In the genomic region with DNA sequence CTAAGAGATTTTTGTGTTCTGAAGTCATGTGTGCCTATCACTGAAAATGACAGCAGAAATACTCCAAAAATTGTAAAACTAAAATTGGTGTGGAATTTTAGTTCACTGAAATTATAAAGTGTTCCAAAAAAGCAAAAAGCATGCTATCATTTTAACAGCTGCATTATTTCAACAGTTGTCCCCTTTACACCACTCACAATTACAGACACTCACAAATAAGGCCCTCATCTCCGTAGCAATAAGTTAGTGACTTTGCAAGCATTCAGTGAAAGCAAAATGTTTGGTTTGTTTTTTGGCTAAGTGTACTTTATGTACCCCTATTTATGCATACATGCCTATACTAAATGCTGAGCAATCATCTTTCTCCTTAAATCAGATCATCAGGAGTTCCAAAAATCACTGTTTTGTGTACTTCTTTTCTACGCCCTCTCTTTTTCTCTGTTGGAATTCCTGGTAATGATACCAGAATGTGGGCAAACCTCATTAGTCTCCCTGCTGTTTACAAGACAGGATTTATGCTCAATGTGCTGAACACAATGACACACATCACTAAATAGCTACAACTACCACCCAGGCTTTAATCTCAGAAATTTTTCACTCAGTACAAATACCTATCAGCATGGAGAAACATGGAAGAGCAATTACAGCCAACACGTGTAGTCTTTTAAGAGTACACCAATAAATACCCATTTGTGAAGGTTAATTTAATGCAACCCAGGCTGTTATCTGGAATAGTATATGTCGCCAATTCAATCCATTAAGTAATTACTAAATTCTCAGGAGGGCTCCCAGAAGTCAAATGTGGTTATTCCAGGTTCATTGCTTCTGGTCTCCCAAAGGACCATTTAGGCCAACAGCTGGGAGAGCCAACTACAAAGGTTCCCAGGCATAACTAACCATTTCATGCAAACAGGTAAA, we compare ENCODE assay signal across 19 cellular contexts. TPM values are rescaled to one million over a fixed set of nuclear protein-coding genes. Genes with fewer than 3 reads are reported as not detected.
DNase-seq lines count a peak whose midpoint lies in the region; ATAC-seq, FAIRE-seq and TF ChIP-seq lines count a peak whose summit lies in the region.
"Had no signal": no experiment of that assay in that cellular context is flagged by ENCODE, and none has a peak within 500 bp of the region (broad histone marks: within the 10 kb centered on the region; RNA-seq: fewer than 3 reads in every experiment).

No MANE protein-coding gene starts in this region.

- DNase-seq in A549 (ENCODE audit: low read depth in 1 of 2, low spot score in 1 of 2) (no peak), Ammon's horn (ENCODE audit: low spot score) (peak; percentile 16), NCI-H1105 treated with DMSO at 0.1 percent for 48 hours (lab: John Stamatoyannopoulos, UW) (peak; percentile 60), type B pancreatic cell (ENCODE audit: extremely low spot score, unreplicated experiment) (no peak), esophagus squamous epithelium (lab: John Stamatoyannopoulos, UW) (no peak)
- DNase-seq: AML-193, GF-D8, HCEC 1CT, NCI-H1436 treated with DMSO at 0.1 percent for 48 hours, NCI-H2029, NCI-H2171 treated with DMSO at 0.1 percent for 48 hours, NCI-H446 had no signal

- peaks cover 22% of the 10 kb centered on the region for H3K36me3 Mint-ChIP-seq in nephron (ENCODE audit: low read depth)
- H3K36me3 Mint-ChIP-seq in type B pancreatic cell = no peaks in the 10 kb centered on the region
- H3K36me3 Mint-ChIP-seq: CD14-positive monocyte had no signal

- H3K9me3 ChIP-seq in A549 = no peaks in the 10 kb centered on the region
- H3K9me3 ChIP-seq in esophagus squamous epithelium = no peaks in the 10 kb centered on the region

- CTCF ChIA-PET in A549 (lab: Yijun Ruan, JAX) = interaction anchor here (1.0 to 3.3 kb wide), 2 partner anchors 10 to 17 kb away, joined by 3 to 16 read pairs; no protein-coding TSS in a partner anchor

- H3K4me3 ChIP-seq in A549 = no peak overlapping the region
- no peak overlapping the region for H3K4me3 ChIP-seq in esophagus squamous epithelium
- H3K4me3 ChIP-seq: GM23338, SK-N-MC had no signal

- H3K9me3 Mint-ChIP-seq in nephron (no peaks in the 10 kb centered on the region), type B pancreatic cell (no peaks in the 10 kb centered on the region)
- H3K9me3 Mint-ChIP-seq: CD14-positive monocyte, GM23338 had no signal

- TF ChIP-seq POLR2A in A549 (IDR thresholded peaks at IDR 0.05; ENCODE audit: low read length) = no peak
- TF ChIP-seq POLR2A in esophagus squamous epithelium (IDR thresholded peaks at IDR 0.05) = no peak

- POLR2A ChIA-PET in A549 (lab: Yijun Ruan, JAX) = no interaction called here

- no peaks in the 10 kb centered on the region for H3K36me3 ChIP-seq in esophagus squamous epithelium

- no peak for TF ChIP-seq CTCF in A549 (IDR thresholded peaks at IDR 0.05)
- TF ChIP-seq CTCF in nephron (IDR thresholded peaks at IDR 0.05; ENCODE audit: unreplicated experiment in 3 of 3) = no peak
- TF ChIP-seq CTCF in type B pancreatic cell (conservative IDR thresholded peaks at IDR 0.05) = no peak
- no peak for TF ChIP-seq CTCF in esophagus squamous epithelium (IDR thresholded peaks at IDR 0.05)

- H3K4me1 ChIP-seq in A549 (no peaks in the 10 kb centered on the region), esophagus squamous epithelium (no peaks in the 10 kb centered on the region)

- no peak for FAIRE-seq in A549 (lab: Jason Lieb, UNC)

- TF ChIP-seq EP300 in A549 (IDR thresholded peaks at IDR 0.05) = no peak

- peak overlapping the region in 2 of 3 experiments; percentile 13 to 20 for H3K4me3 Mint-ChIP-seq in nephron
- H3K4me3 Mint-ChIP-seq in type B pancreatic cell = no peak overlapping the region
- H3K4me3 Mint-ChIP-seq: CD14-positive monocyte, GM23338 had no signal

- ATAC-seq in A549 (no peak), HG02759 (IDR thresholded peaks at IDR 0.05; ENCODE audit: unreplicated experiment) (no peak)
- ATAC-seq: GM23338, Panc1 had no signal

- H3K27me3 ChIP-seq in esophagus squamous epithelium = peaks cover 0 to 40% (median 0%) of the 10 kb centered on the region in 4 donors

- intact Hi-C loops in esophagus squamous epithelium (cut with DNase I) = no loop called here

- H3K4me1 Mint-ChIP-seq in nephron (peaks cover 25% of the 10 kb centered on the region), type B pancreatic cell (ENCODE audit: unreplicated experiment) (peaks cover 4% of the 10 kb centered on the region)

- H3K27me3 Mint-ChIP-seq in nephron (ENCODE audit: low read depth) (peaks cover 18% of the 10 kb centered on the region), type B pancreatic cell (peaks cover 43% of the 10 kb centered on the region)

- H3K27ac ChIP-seq in A549 (no peak overlapping the region), esophagus squamous epithelium (no peak overlapping the region)
- H3K27ac ChIP-seq: KMS-11, SK-N-MC had no signal

- WGBS in A549 (ENCODE audit: missing lambda C conversion rate) = 19% methylated on average over 4 of the region's 4 CpGs
- 72 to 79% methylated on average over 4 of the region's 4 CpGs for WGBS in esophagus squamous epithelium, 2 donors

- H3K27ac Mint-ChIP-seq in nephron (peak overlapping the region; percentile 0 to 40 (median 13)), type B pancreatic cell (no peak overlapping the region)
- H3K27ac Mint-ChIP-seq: GM23338 had no signal

- TF ChIP-seq RAD21 in A549 (conservative IDR thresholded peaks at IDR 0.05 in 1 of 2, IDR thresholded peaks at IDR 0.05 in 1 of 2) = no peak

- no peak overlapping the region for H3K4me2 ChIP-seq in A549
- H3K4me2 ChIP-seq: GM23338, KMS-11 had no signal

TF ChIP-seq in A549, 52 proteins besides CTCF, POLR2A, EP300 and RAD21:
- no peak for TF ChIP-seq FOXS1 (CRISPR knock-in tag; IDR thresholded peaks at IDR 0.05)
- no peak for TF ChIP-seq ZFP36 (IDR thresholded peaks at IDR 0.05; ENCODE audit: borderline replicate concordance, partially characterized antibody)
- TF ChIP-seq, protein P1, sequence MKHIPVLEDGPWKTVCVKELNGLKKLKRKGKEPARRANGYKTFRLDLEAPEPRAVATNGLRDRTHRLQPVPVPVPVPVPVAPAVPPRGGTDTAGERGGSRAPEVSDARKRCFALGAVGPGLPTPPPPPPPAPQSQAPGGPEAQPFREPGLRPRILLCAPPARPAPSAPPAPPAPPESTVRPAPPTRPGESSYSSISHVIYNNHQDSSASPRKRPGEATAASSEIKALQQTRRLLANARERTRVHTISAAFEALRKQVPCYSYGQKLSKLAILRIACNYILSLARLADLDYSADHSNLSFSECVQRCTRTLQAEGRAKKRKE (CRISPR knock-in tag; IDR thresholded peaks at IDR 0.05; ENCODE audit: low read depth) = no peak
- TF ChIP-seq MYC (IDR thresholded peaks at IDR 0.05; ENCODE audit: borderline replicate concordance, low read length) = no peak
- peak; percentile 70 for TF ChIP-seq MAFK (IDR thresholded peaks at IDR 0.05; ENCODE audit: partially characterized antibody)

RNA-seq across cellular contexts. Expression of a gene that starts 12.0 kb away (rescaled TPM):
- 0.23 and 0.30 TPM in 2 replicates for polyA plus RNA-seq in A549 (2011; rRNA removed)
- polyA plus RNA-seq in A549 (2012; cell fraction: cytosol; rRNA removed) = not detected in 2 replicates
- 0.04 and 0.26 TPM in 2 replicates for polyA plus RNA-seq in A549 (2012; cell fraction: nucleus; rRNA removed)
- polyA plus RNA-seq in A549 (2017; fragmentation: RNase III; extraction: RNeasy Plus Mini Kit Qiagen cat#74134 plus additional on column Dnase treatment) = 0.22 to 0.35 TPM (median 0.25 TPM) in 3 replicates
- 1.4 TPM in 1 of 2 replicates, not detected in the other for polyA minus RNA-seq in A549 (2011; rRNA and poly(A)+ RNA removed)
- total RNA-seq in type B pancreatic cell (ENCODE audit: low replicate concordance) = 10.4 and 38.3 TPM in 2 replicates
- total RNA-seq in esophagus squamous epithelium = 1 to 10 TPM in 1 of 4 donors, under 1 TPM in 3; 0.19 to 3.4 (median 0.55) TPM
- polyA plus RNA-seq: GM23338 had no signal

Comparison
In these comparisons a context has a peak if more than half of its experiments do, and no peak if none do; other contexts are left out.
1. DNase-seq: peak in Ammon's horn (single experiment) and NCI-H1105 treated with DMSO at 0.1 percent for 48 hours (single experiment); none in A549 (0 of 2), type B pancreatic cell (single experiment) and esophagus squamous epithelium (single experiment).